In genomic region chr11:58318532-58318931, GRCh38 we compare ENCODE assay signal across 19 cellular contexts. TPM values are rescaled to one million over a fixed set of nuclear protein-coding genes. Genes with fewer than 3 reads are reported as not detected.
DNase-seq lines count a peak whose midpoint lies in the region; ATAC-seq and TF ChIP-seq lines count a peak whose summit lies in the region.
"Had no signal": no experiment of that assay in that cellular context is flagged by ENCODE, and none has a peak within 500 bp of the region (broad histone marks: within the 10 kb centered on the region; RNA-seq: fewer than 3 reads in every experiment).

No MANE protein-coding gene starts in this region.

- H3K4me3 ChIP-seq in AG10803 (ENCODE audit: low read length) (no peak overlapping the region), cardiac fibroblast (replicated peaks in 1 of 2; ENCODE audit: low read depth in 2 of 2, low read length in 2 of 2) (no peak overlapping the region), fibroblast of villous mesenchyme (ENCODE audit: low read depth, low read length) (no peak overlapping the region)
- H3K4me3 ChIP-seq: BLaER1 treated with 17β-estradiol and CSF1 and Interleukin-3, amounts not matched to agents 10 nM and 100 nM; HAP-1 had no signal

- DNase-seq in AG10803 (ENCODE audit: low read depth) = peak; percentile 80
- DNase-seq in HCEC 1CT = peak; percentile 42
- peak; percentile 1 to 75 for DNase-seq in cardiac fibroblast (ENCODE audit: low read depth in 2 of 2)
- DNase-seq in fibroblast of villous mesenchyme (ENCODE audit: low read depth) = peak; percentile 61
- DNase-seq in HuH-7 (ENCODE audit: low spot score) = no peak
- DNase-seq: DMS 273 treated with DMSO at 0.1 percent for 48 hours, KG1, NCI-H1092, NCI-H1694 treated with DMSO at 0.1 percent for 48 hours, SHP77 had no signal

- ATAC-seq in HG02798 (IDR thresholded peaks at IDR 0.05; ENCODE audit: poor library complexity, unreplicated experiment) (no peak), GM21576 (IDR thresholded peaks at IDR 0.05; ENCODE audit: unreplicated experiment) (no peak), HG03025 (IDR thresholded peaks at IDR 0.05; ENCODE audit: low FRiP score, unreplicated experiment) (no peak)
- ATAC-seq: Panc1 had no signal

- TF ChIP-seq CTCF in AG10803 (conservative IDR thresholded peaks at IDR 0.05; ENCODE audit: low read length) (no peak), cardiac fibroblast (IDR thresholded peaks at IDR 0.05; ENCODE audit: low read depth, low read length) (no peak), fibroblast of villous mesenchyme (IDR thresholded peaks at IDR 0.05; ENCODE audit: insufficient read depth, low read depth, low read length) (no peak)

RNA-seq across cellular contexts. Expression of gene OR5B17, which starts 40.3 kb away (rescaled TPM):
- total RNA-seq in fibroblast of villous mesenchyme = not detected in 2 replicates
- total RNA-seq: A673, Daoy, M059J had no signal

RNA-seq across cellular contexts. Expression of gene OR10W1, which starts 50.5 kb away (rescaled TPM):
- under 0.01 TPM in 1 of 2 replicates, not detected in the other for total RNA-seq in fibroblast of villous mesenchyme
- total RNA-seq: A673, Daoy, M059J had no signal
